Comparison of ENCODE assay signal across 8 cellular contexts in the genomic region with DNA sequence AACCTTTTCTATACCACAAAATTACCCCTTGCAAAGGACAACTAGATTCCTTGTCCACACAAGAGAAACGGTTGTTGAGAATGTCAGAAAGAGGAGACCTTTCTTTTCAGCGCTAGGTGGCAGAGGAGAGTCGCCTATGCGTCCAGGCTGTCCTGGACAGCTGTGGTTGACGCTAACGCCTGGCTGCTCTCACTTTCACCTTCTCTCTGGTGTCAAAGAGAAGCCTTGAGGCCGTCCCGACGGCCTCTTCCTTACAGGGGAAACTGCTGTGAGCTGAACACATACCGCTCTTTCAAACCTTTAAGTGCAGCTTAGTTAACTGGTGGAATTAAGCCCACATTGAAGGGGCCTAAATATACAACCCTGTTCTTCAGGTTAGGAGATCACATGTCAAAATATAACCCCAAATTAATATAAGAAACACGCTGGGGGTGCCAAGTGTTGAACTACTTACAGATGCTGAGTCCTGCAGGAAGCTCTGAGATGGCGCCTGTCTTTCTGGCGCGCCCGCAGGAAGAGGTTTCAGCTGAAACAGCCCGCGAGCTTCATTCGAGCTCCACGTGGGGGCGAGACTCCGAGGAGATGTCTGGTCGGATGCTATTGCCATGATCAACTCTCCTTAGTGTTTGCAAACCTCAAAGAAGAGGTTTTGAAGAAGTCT. TPM values are rescaled to one million over a fixed set of nuclear protein-coding genes. Genes with fewer than 3 reads are reported as not detected.
DNase-seq lines count a peak whose midpoint lies in the region; ATAC-seq lines count a peak whose summit lies in the region.

No MANE protein-coding gene starts in this region.

- peak; percentile 100 for ATAC-seq in GM21390 (IDR thresholded peaks at IDR 0.05; ENCODE audit: unreplicated experiment)
- peak; percentile 90 to 92 for ATAC-seq in activated T-cell treated with anti-CD3 and anti-CD28 coated beads, Interleukin-2, amount 50 U/mL, for 4 hours
- peak; percentile 92 for ATAC-seq in naive thymus-derived CD8-positive, alpha-beta T cell

- H3K4me1 Mint-ChIP-seq in activated T-cell treated with anti-CD3 and anti-CD28 coated beads, Interleukin-2, amount 50 U/mL, for 4 hours (ENCODE audit: low read depth): peaks cover 10% of the 10 kb centered on the region
- peaks cover 8 to 20% (median 12%) of the 10 kb centered on the region in 4 donors for H3K4me1 Mint-ChIP-seq in naive thymus-derived CD8-positive, alpha-beta T cell

- no peaks in the 10 kb centered on the region for H3K9me3 Mint-ChIP-seq in activated T-cell treated with anti-CD3 and anti-CD28 coated beads, Interleukin-2, amount 50 U/mL, for 4 hours
- H3K9me3 Mint-ChIP-seq in naive thymus-derived CD8-positive, alpha-beta T cell: no peaks in the 10 kb centered on the region

- no peaks in the 10 kb centered on the region for H3K36me3 Mint-ChIP-seq in activated T-cell treated with anti-CD3 and anti-CD28 coated beads, Interleukin-2, amount 50 U/mL, for 4 hours (ENCODE audit: insufficient read depth)
- no peaks in the 10 kb centered on the region for H3K36me3 Mint-ChIP-seq in naive thymus-derived CD8-positive, alpha-beta T cell

- POLR2A ChIA-PET in naive thymus-derived CD8-positive, alpha-beta T cell (lab: Charles Lee): interaction anchor here (1.4 kb wide), 1 partner anchor 26 kb away, joined by 13 read pairs; a partner anchor contains a TSS

- peak overlapping the region; percentile 73 for H3K4me3 Mint-ChIP-seq in activated T-cell treated with anti-CD3 and anti-CD28 coated beads, Interleukin-2, amount 50 U/mL, for 4 hours
- peak overlapping the region; percentile 81 to 92 (median 89) for H3K4me3 Mint-ChIP-seq in naive thymus-derived CD8-positive, alpha-beta T cell

- H3K27ac Mint-ChIP-seq in naive thymus-derived CD8-positive, alpha-beta T cell: peak overlapping the region; percentile 20 to 87 (median 79)

- DNase-seq in DMS 273 treated with DMSO at 0.1 percent for 48 hours (lab: John Stamatoyannopoulos, UW) (peak; percentile 32), HT1080 (ENCODE audit: low read depth) (peak; percentile 65), OCI-M2 (lab: John Stamatoyannopoulos, UW; ENCODE audit: unreplicated experiment) (peak; percentile 27), fibroblast of gingiva (ENCODE audit: low read depth) (peak; percentile 57)
- peak; percentile 57 for DNase-seq in activated T-cell treated with anti-CD3 and anti-CD28 coated beads, Interleukin-2, amount 50 U/mL, for 4 hours
- DNase-seq in naive thymus-derived CD8-positive, alpha-beta T cell: peak; percentile 19 to 73 (median 48)
- peak; percentile 35 for DNase-seq in stimulated activated naive CD4-positive, alpha-beta T cell treated with Interleukin-2 at 50 U/mL for 16 hours (lab: John Stamatoyannopoulos, UW)

- peaks cover 3% of the 10 kb centered on the region for H3K27me3 Mint-ChIP-seq in activated T-cell treated with anti-CD3 and anti-CD28 coated beads, Interleukin-2, amount 50 U/mL, for 4 hours (ENCODE audit: low read depth)
- H3K27me3 Mint-ChIP-seq in naive thymus-derived CD8-positive, alpha-beta T cell: peaks cover 0 to 3% (median 0%) of the 10 kb centered on the region in 5 donors

RNA-seq across cellular contexts. Expression of a gene that starts 26.1 kb away (rescaled TPM):
- 3.6 and 4.2 TPM in 2 replicates for total RNA-seq in HT1080 (2014; rRNA removed; shearing (Covaris generic))
- polyA plus RNA-seq in HT1080 (2015; cell fraction: cytosol; rRNA removed): 2.7 and 3.5 TPM in 2 replicates
- polyA plus RNA-seq in HT1080 (2015; cell fraction: nucleus; rRNA removed): 6.9 and 7.5 TPM in 2 replicates
- 10 to 100 TPM; 32.1 to 47.5 (median 44.6) TPM for total RNA-seq in activated T-cell treated with anti-CD3 and anti-CD28 coated beads, Interleukin-2, amount 50 U/mL, for 4 hours
- total RNA-seq in naive thymus-derived CD8-positive, alpha-beta T cell: 1 to 10 TPM; 5.1 to 5.2 TPM
- polyA plus RNA-seq in naive thymus-derived CD8-positive, alpha-beta T cell: 1 to 10 TPM in 1 of 3 donors, under 1 TPM in 2; 0.35 to 1.7 (median 0.71) TPM

Comparison
In these comparisons a context has a peak if more than half of its experiments do, and no peak if none do; other contexts are left out.
1. Peak in every context shown above with its lines: DNase-seq and ATAC-seq.